ENCODE assay signal across 1 cellular context in genomic region chr1:155010211-155010918, GRCh38.
TF ChIP-seq lines count a peak whose summit lies in the region.

No MANE protein-coding gene starts in this region.

TF ChIP-seq in GM12878, 131 proteins besides CTCF, POLR2A, EP300 and RAD21:
- TF ChIP-seq IKZF2 (IDR thresholded peaks at IDR 0.05) (0 out of 4 replicates have a peak, but pooled peaks have one; percentile 22 to 25), CBFB (IDR thresholded peaks at IDR 0.05; ENCODE audit: low read depth) (0 out of 2 replicates have a peak, but pooled peaks have one; percentile 27), CHD1 (IDR thresholded peaks at IDR 0.05; ENCODE audit: low read depth, low read length) (no peak), EED (IDR thresholded peaks at IDR 0.05; ENCODE audit: low read depth) (peak; percentile 69), IKZF1 (conservative IDR thresholded peaks at IDR 0.05) (peak; percentile 40; the same call in 1 of the 2 replicates)
- TF ChIP-seq, protein P1, sequence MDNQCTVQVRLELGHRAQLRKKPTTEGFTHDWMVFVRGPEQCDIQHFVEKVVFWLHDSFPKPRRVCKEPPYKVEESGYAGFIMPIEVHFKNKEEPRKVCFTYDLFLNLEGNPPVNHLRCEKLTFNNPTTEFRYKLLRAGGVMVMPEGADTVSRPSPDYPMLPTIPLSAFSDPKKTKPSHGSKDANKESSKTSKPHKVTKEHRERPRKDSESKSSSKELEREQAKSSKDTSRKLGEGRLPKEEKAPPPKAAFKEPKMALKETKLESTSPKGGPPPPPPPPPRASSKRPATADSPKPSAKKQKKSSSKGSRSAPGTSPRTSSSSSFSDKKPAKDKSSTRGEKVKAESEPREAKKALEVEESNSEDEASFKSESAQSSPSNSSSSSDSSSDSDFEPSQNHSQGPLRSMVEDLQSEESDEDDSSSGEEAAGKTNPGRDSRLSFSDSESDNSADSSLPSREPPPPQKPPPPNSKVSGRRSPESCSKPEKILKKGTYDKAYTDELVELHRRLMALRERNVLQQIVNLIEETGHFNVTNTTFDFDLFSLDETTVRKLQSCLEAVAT (IDR thresholded peaks at IDR 0.05) = no peak
